In the genomic region with DNA sequence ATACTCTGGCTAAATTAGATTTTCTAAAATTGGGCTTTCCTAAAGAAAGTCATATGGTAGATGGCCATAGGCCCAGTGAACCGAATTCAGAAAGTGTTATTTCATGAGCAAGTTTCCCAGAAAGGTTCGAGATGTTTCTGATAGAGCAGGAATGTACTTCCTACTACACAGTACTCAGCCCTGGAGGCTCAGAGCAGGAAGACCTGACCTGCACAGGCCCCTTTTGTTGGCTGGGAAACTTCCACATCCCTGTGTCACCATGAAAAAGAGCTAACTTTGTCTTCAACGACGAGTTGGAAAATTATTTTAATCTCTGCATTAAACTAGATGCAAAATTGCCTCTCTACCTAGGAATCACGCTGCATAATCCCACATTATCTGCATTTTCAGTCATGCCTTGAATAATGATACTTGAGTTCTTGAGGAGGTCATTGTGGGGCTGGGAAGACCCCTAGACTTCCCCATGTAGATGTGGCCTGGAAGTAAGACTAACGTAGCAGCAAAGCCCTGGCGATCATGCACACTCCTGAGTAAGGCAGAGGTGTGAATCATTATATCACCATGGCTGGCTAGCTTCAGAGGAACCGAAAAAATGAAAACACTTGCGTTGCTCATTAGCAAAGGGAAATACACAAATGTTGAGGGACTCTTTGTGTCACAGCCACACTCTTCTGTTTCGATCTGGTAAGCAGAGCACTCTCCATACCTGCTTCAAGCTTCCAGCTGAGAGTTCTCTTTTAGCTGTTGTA, we compare ENCODE assay signal across 9 cellular contexts.
DNase-seq lines count a peak whose midpoint lies in the region; ATAC-seq lines count a peak whose summit lies in the region.
"Had no signal": no experiment of that assay in that cellular context is flagged by ENCODE, and none has a peak within 500 bp of the region (broad histone marks: within the 10 kb centered on the region; RNA-seq: fewer than 3 reads in every experiment).

No MANE protein-coding gene starts in this region.

- peak; percentile 97 for ATAC-seq in GM18508 (IDR thresholded peaks at IDR 0.05; ENCODE audit: insufficient read depth, unreplicated experiment)
- peak; percentile 93 for ATAC-seq in GM21515 (IDR thresholded peaks at IDR 0.05; ENCODE audit: unreplicated experiment)
- peak; percentile 94 for ATAC-seq in HG03565 (IDR thresholded peaks at IDR 0.05; ENCODE audit: unreplicated experiment)

- DNase-seq in germinal center (ENCODE audit: low spot score) = peak; percentile 69
- no peak for DNase-seq in SHP77 (lab: John Stamatoyannopoulos, UW)
- no peak for DNase-seq in SKM-1 (lab: John Stamatoyannopoulos, UW; ENCODE audit: unreplicated experiment)
- DNase-seq in NCI-H187 treated with DMSO at 0.1 percent for 48 hours (lab: John Stamatoyannopoulos, UW) = no peak
- DNase-seq in cortex of kidney (lab: John Stamatoyannopoulos, UW) = no peak
- DNase-seq: natural killer cell had no signal
